8 cellular contexts compared by ENCODE assay signal in the genomic region with DNA sequence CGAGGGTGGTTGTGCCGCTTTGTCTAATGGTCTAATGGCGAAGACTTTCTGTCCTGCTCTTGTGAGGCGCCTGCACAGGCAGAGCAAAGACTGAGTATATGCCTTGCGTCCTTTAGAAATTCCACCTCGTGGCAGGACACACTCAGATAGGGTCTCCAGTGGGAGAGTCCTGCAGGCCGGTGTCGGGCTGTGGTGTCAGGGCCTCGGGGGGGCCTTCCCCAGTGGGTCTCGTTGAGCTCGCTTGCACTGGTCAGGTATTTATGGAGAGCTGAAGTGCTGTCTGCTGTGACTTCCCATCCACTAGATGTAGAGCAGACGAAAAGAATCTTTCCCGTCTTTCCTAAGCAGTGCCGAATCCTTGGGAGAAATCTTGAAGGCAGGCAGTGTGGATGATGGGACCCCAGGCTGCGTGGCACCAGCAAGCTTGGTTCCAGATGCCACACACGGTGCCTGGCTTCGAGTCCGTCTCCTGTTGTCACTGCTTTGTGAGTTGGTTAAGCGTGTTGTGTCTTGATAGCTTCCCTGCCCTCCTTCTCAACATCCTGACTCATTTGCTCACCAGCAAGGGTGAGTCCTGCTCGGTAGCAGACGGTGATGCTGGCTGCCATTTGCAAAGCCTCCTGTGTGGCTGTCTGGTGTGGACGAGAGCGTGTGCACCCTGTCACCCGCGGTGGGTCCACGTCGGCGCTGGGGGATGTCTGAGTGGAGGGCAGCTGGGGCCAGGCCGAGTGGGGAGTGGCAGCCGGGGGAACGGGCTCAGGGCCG. TPM values are rescaled to one million over a fixed set of nuclear protein-coding genes. Genes with fewer than 3 reads are reported as not detected.
DNase-seq lines count a peak whose midpoint lies in the region; ATAC-seq, FAIRE-seq and TF ChIP-seq lines count a peak whose summit lies in the region.

No MANE protein-coding gene starts in this region.

- TF ChIP-seq EP300 in sigmoid colon (IDR thresholded peaks at IDR 0.05): no peak

- 91% methylated on average over 31 of the region's 32 CpGs for WGBS in hepatocyte (ENCODE audit: low lambda C conversion rate, missing lambda C conversion rate)
- 84 to 88% methylated on average over 32 of the region's 32 CpGs for WGBS in sigmoid colon, 2 donors

- peak overlapping the region; percentile 52; the same call in 1 of the 2 replicates for H3K27ac Mint-ChIP-seq in GM23338

- DNase-seq in GM23338 (ENCODE audit: low spot score) (no peak), ascending aorta (ENCODE audit: low spot score in 2 of 2) (no peak), hepatocyte (ENCODE audit: low spot score) (no peak), sigmoid colon (no peak), D721Med (ENCODE audit: insufficient read length, low spot score) (no peak), H54 (ENCODE audit: insufficient read length, low spot score) (no peak), NCI-H146 (lab: John Stamatoyannopoulos, UW) (no peak)

- H2AFZ ChIP-seq in GM23338: no peak overlapping the region
- no peak overlapping the region for H2AFZ ChIP-seq in hepatocyte

- H3K9me2 ChIP-seq in GM23338 (ENCODE audit: insufficient read depth): no peaks in the 10 kb centered on the region
- H3K9me2 ChIP-seq in hepatocyte (replicated peaks; ENCODE audit: insufficient read depth): no peaks in the 10 kb centered on the region

- no peaks in the 10 kb centered on the region for H3K27me3 ChIP-seq in GM23338 (ENCODE audit: insufficient read depth)
- no peaks in the 10 kb centered on the region for H3K27me3 ChIP-seq in ascending aorta
- H3K27me3 ChIP-seq in hepatocyte: no peaks in the 10 kb centered on the region
- no peaks in the 10 kb centered on the region for H3K27me3 ChIP-seq in sigmoid colon

- FAIRE-seq in D721Med (lab: Jason Lieb, UNC) (no peak), H54 (lab: Jason Lieb, UNC) (no peak)

- peaks cover 6% of the 10 kb centered on the region; the same call in 1 of the 3 replicates for H3K9me3 Mint-ChIP-seq in GM23338

- H3F3A ChIP-seq in GM23338 (replicated peaks; ENCODE audit: low read depth): peaks cover 6% of the 10 kb centered on the region; the same call in 1 of the 2 replicates

- H3K4me3 ChIP-seq in GM23338: peak overlapping the region; percentile 49
- peak overlapping the region; percentile 40 to 60 for H3K4me3 ChIP-seq in ascending aorta
- no peak overlapping the region for H3K4me3 ChIP-seq in hepatocyte
- peak overlapping the region; percentile 9 to 49 (median 44) for H3K4me3 ChIP-seq in sigmoid colon

- intact Hi-C loops in ascending aorta (cut with DNase I) (no loop called here), sigmoid colon (cut with DNase I) (no loop called here)

- TF ChIP-seq CTCF in GM23338 (conservative IDR thresholded peaks at IDR 0.05; ENCODE audit: low read depth in 2 of 2) (no peak), ascending aorta (IDR thresholded peaks at IDR 0.05) (no peak), hepatocyte (IDR thresholded peaks at IDR 0.05; ENCODE audit: poor library complexity) (no peak), sigmoid colon (IDR thresholded peaks at IDR 0.05) (no peak), D721Med (IDR thresholded peaks at IDR 0.05; ENCODE audit: insufficient read depth, missing control alignments) (no peak)

- H3K4me2 ChIP-seq in GM23338: peak overlapping the region; percentile 77
- H3K4me2 ChIP-seq in hepatocyte: peak overlapping the region; percentile 78

- H3K27me3 Mint-ChIP-seq in GM23338 (ENCODE audit: insufficient read depth, low read depth, poor library complexity): peaks cover 3% of the 10 kb centered on the region

- peaks cover 8% of the 10 kb centered on the region for H3K4me1 ChIP-seq in GM23338 (ENCODE audit: insufficient read depth)
- H3K4me1 ChIP-seq in ascending aorta: peaks cover 5 to 23% of the 10 kb centered on the region in 2 donors
- peaks cover 7% of the 10 kb centered on the region for H3K4me1 ChIP-seq in hepatocyte (ENCODE audit: insufficient read depth)
- peaks cover 0 to 44% (median 30%) of the 10 kb centered on the region in 4 donors for H3K4me1 ChIP-seq in sigmoid colon

- H3K9me3 ChIP-seq in ascending aorta (no peaks in the 10 kb centered on the region), hepatocyte (ENCODE audit: low read depth) (no peaks in the 10 kb centered on the region), sigmoid colon (no peaks in the 10 kb centered on the region)

- H3K36me3 ChIP-seq in GM23338 (ENCODE audit: insufficient read depth) (peaks cover 20% of the 10 kb centered on the region), ascending aorta (peaks cover 27 to 34% of the 10 kb centered on the region in 2 donors), hepatocyte (replicated peaks; ENCODE audit: insufficient read depth, low read depth) (no peaks in the 10 kb centered on the region), sigmoid colon (peaks cover 17 to 38% (median 23%) of the 10 kb centered on the region in 4 donors)

- peaks cover 41% of the 10 kb centered on the region for H3K36me3 Mint-ChIP-seq in GM23338 (ENCODE audit: low read depth)

- H3K79me2 ChIP-seq in GM23338 (replicated peaks; ENCODE audit: insufficient read depth) (peaks cover 86% of the 10 kb centered on the region), hepatocyte (peaks cover 90% of the 10 kb centered on the region)

- peaks cover 24% of the 10 kb centered on the region for H3K4me1 Mint-ChIP-seq in GM23338

- H3K27ac ChIP-seq in GM23338 (ENCODE audit: low read depth): peak overlapping the region; percentile 83; the same call in 1 of the 2 replicates
- peak overlapping the region; percentile 74 to 76 for H3K27ac ChIP-seq in ascending aorta
- peak overlapping the region; percentile 89 for H3K27ac ChIP-seq in hepatocyte
- peak overlapping the region; percentile 75 to 80 (median 78) for H3K27ac ChIP-seq in sigmoid colon

- TF ChIP-seq POLR2A in sigmoid colon (IDR thresholded peaks at IDR 0.05): no peak
- TF ChIP-seq POLR2A in H54 (IDR thresholded peaks at IDR 0.05; ENCODE audit: low read depth, low read length): no peak

- H4K20me1 ChIP-seq in GM23338 (replicated peaks; ENCODE audit: insufficient read depth) (peaks cover 23% of the 10 kb centered on the region), hepatocyte (ENCODE audit: insufficient read depth, poor library complexity, severe bottlenecking) (peaks cover 34% of the 10 kb centered on the region)

- no peak for ATAC-seq in GM23338
- no peak for ATAC-seq in GM18858 (IDR thresholded peaks at IDR 0.05; ENCODE audit: unreplicated experiment)

- H3K4me3 Mint-ChIP-seq in GM23338: peak overlapping the region; percentile 62

TF ChIP-seq in GM23338, 12 proteins besides CTCF, POLR2A, EP300 and RAD21:
- TF ChIP-seq ZNF331 (CRISPR knock-in tag; IDR thresholded peaks at IDR 0.05; ENCODE audit: low read depth): no peak
TF ChIP-seq in GM23338: peak in this region for 0.

RNA-seq across cellular contexts. Expression of a gene that starts 20.5 kb away (rescaled TPM):
- 99.0 and 120 TPM in 2 replicates for total RNA-seq in GM23338 (2014; rRNA removed; shearing (Covaris generic))
- 48.3 and 49.8 TPM in 2 replicates for polyA plus RNA-seq in GM23338 (2016; fragmentation: Nextera tagmentation; extraction: Ambion mirVana)
- total RNA-seq in ascending aorta: 56.3 TPM
- total RNA-seq in hepatocyte: 63.8 and 66.6 TPM in 2 replicates
- 69.6 and 73.2 TPM in 2 replicates for polyA plus RNA-seq in hepatocyte
- 10 to 100 TPM; 44.2 to 56.2 (median 49.6) TPM for total RNA-seq in sigmoid colon
- polyA plus RNA-seq in sigmoid colon: 10 to 100 TPM; 51.1 to 89.8 (median 80.0) TPM

RNA-seq across cellular contexts. Expression of a gene that starts 36.8 kb away (rescaled TPM):
- 11.8 and 27.7 TPM in 2 replicates for total RNA-seq in GM23338 (2014; rRNA removed; shearing (Covaris generic))
- polyA plus RNA-seq in GM23338 (2016; fragmentation: Nextera tagmentation; extraction: Ambion mirVana) (5.9 and 6.5 TPM in 2 replicates), hepatocyte (10.6 and 12.3 TPM in 2 replicates), sigmoid colon (10 to 100 TPM in 1 of 3 donors, 1 to 10 TPM in 2; 1.8 to 18.7 (median 4.6) TPM)
- total RNA-seq in ascending aorta (56.9 TPM), hepatocyte (5.3 and 11.0 TPM in 2 replicates), sigmoid colon (10 to 100 TPM in 2 of 4 donors, 1 to 10 TPM in 2; 7.1 to 17.4 (median 10.4) TPM)
